Comparison of ENCODE assay signal across 8 cellular contexts in genomic region chr2:197453123-197453913, GRCh38. TPM values are rescaled to one million over a fixed set of nuclear protein-coding genes. Genes with fewer than 3 reads are reported as not detected.
DNase-seq lines count a peak whose midpoint lies in the region; ATAC-seq and TF ChIP-seq lines count a peak whose summit lies in the region.

Gene COQ10B (plus strand): TSS chr2:197453552. CDS start chr2:197453561, 9 bp downstream.

- peak within 1 kb of the TSS; percentile 99 for H3K27ac ChIP-seq in left ventricle myocardium inferior (replicated peaks)

- peak; percentile 64 for TF ChIP-seq POLR2A in GM15510 (IDR thresholded peaks at IDR 0.05; ENCODE audit: borderline replicate concordance, extremely low read depth, insufficient read length)

- H3K27me3 Mint-ChIP-seq in T-helper 17 cell = no peaks in the 10 kb centered on the region
- no peaks in the 10 kb centered on the region for H3K27me3 Mint-ChIP-seq in progenitor cell of endocrine pancreas

- TF ChIP-seq CTCF in left ventricle myocardium inferior (IDR thresholded peaks at IDR 0.05; ENCODE audit: borderline replicate concordance) (peak; percentile 54), progenitor cell of endocrine pancreas (IDR thresholded peaks at IDR 0.05; ENCODE audit: unreplicated experiment) (peak; percentile 37)

- H3K9me3 ChIP-seq in T-helper 17 cell (ENCODE audit: control insufficient read depth, low read length, poor library complexity, severe bottlenecking) (no peaks in the 10 kb centered on the region), left ventricle myocardium inferior (replicated peaks) (no peaks in the 10 kb centered on the region)

- H3K36me3 Mint-ChIP-seq in T-helper 17 cell (ENCODE audit: low read depth) (peaks cover 8% of the 10 kb centered on the region), progenitor cell of endocrine pancreas (ENCODE audit: insufficient read depth) (no peaks in the 10 kb centered on the region)

- H3K4me3 ChIP-seq in left ventricle myocardium inferior = peak within 1 kb of the TSS; percentile 90

- H3K4me3 Mint-ChIP-seq in T-helper 17 cell = peak within 1 kb of the TSS; percentile 98
- H3K4me3 Mint-ChIP-seq in progenitor cell of endocrine pancreas (ENCODE audit: low read depth) = peak within 1 kb of the TSS; percentile 95

- intact Hi-C loops in left ventricle myocardium inferior (cut with micrococcal nuclease) = no loop called here

- H3K9me3 Mint-ChIP-seq in progenitor cell of endocrine pancreas (ENCODE audit: low read depth) = no peaks in the 10 kb centered on the region

- DNase-seq in NCI-H1694 treated with DMSO at 0.1 percent for 48 hours (lab: John Stamatoyannopoulos, UW) (peak; percentile 99), T-helper 17 cell (peak; percentile 95 to 98 (median 95)), amygdala (lab: John Stamatoyannopoulos, UW) (peak; percentile 80 to 100 (median 99)), left ventricle myocardium inferior (peak; percentile 99), progenitor cell of endocrine pancreas (ENCODE audit: low spot score, unreplicated experiment) (peak; percentile 97), ureter (ENCODE audit: low spot score) (peak; percentile 100)

- H3K36me3 ChIP-seq in left ventricle myocardium inferior = no peaks in the 10 kb centered on the region

- H3K4me1 ChIP-seq in left ventricle myocardium inferior = peaks cover 42% of the 10 kb centered on the region

- H3K27ac Mint-ChIP-seq in T-helper 17 cell = peak within 1 kb of the TSS; percentile 100
- H3K27ac Mint-ChIP-seq in progenitor cell of endocrine pancreas = peak within 1 kb of the TSS; percentile 98

- no peaks in the 10 kb centered on the region for H3K27me3 ChIP-seq in left ventricle myocardium inferior (ENCODE audit: low read depth)

- H3K4me1 Mint-ChIP-seq in T-helper 17 cell = peaks cover 31% of the 10 kb centered on the region
- peaks cover 15% of the 10 kb centered on the region for H3K4me1 Mint-ChIP-seq in progenitor cell of endocrine pancreas (ENCODE audit: low read depth)

- ATAC-seq in HG02885 (IDR thresholded peaks at IDR 0.05; ENCODE audit: poor library complexity, unreplicated experiment) (peak; percentile 94), T-helper 17 cell (peak; percentile 89)

RNA-seq across cellular contexts. Expression of gene COQ10B, which starts in this region (rescaled TPM):
- total RNA-seq in T-helper 17 cell = 10 to 100 TPM; 50.8 to 54.9 TPM
- total RNA-seq in left ventricle myocardium inferior = 28.2 TPM
- total RNA-seq in progenitor cell of endocrine pancreas = 11.0 and 11.8 TPM in 2 replicates
- 23.0 TPM for total RNA-seq in ureter

Comparison
In these comparisons a context has a peak if more than half of its experiments do, and no peak if none do; other contexts are left out.
1. Peak in every context shown above with its lines: DNase-seq, ATAC-seq, H3K4me3 ChIP-seq and H3K27ac ChIP-seq.